In genomic region chr5:139492700-139493192, GRCh38 we compare ENCODE assay signal across 12 cellular contexts. TPM values are rescaled to one million over a fixed set of nuclear protein-coding genes. Genes with fewer than 3 reads are reported as not detected.
DNase-seq lines count a peak whose midpoint lies in the region; ATAC-seq and TF ChIP-seq lines count a peak whose summit lies in the region.
"Had no signal": no experiment of that assay in that cellular context is flagged by ENCODE, and none has a peak within 500 bp of the region (broad histone marks: within the 10 kb centered on the region; RNA-seq: fewer than 3 reads in every experiment).

No MANE protein-coding gene starts in this region.

- peak overlapping the region; percentile 1 for H3K4me2 ChIP-seq in smooth muscle cell

- DNase-seq in activated CD4-positive, alpha-beta T cell treated with anti-CD3 and anti-CD28 coated beads, Interleukin-2, amount 10 ng/mL, durations not matched to agents 7 days and 5 days, result no peak
- DNase-seq in activated CD4-positive, alpha-beta T cell treated with anti-CD3 and anti-CD28 coated beads for 1 hour, result no peak
- peak in 1 of 2 experiments; percentile 27 for DNase-seq in SJCRH30
- DNase-seq in smooth muscle cell (lab: John Stamatoyannopoulos, UW; ENCODE audit: unreplicated experiment), result no peak
- no peak for DNase-seq in SHP77 (lab: John Stamatoyannopoulos, UW)
- no peak for DNase-seq in NCI-H2107 treated with DMSO at 0.1 percent for 48 hours (lab: John Stamatoyannopoulos, UW; ENCODE audit: unreplicated experiment)
- DNase-seq: activated B cell treated with CpG ODN at 0.5 μM for 24 hours, AML-193, NCI-H510A treated with DMSO at 0.1 percent for 48 hours had no signal

- 13 to 17% methylated on average over 5 to 6 of the region's 6 CpGs for WGBS in gastroesophageal sphincter (ENCODE audit: low coverage in 1 of 2), 2 donors
- WGBS in smooth muscle cell (ENCODE audit: low lambda C conversion rate), result 49% methylated on average over 6 of the region's 6 CpGs

- CTCF ChIA-PET in activated CD4-positive, alpha-beta T cell treated with anti-CD3 and anti-CD28 coated beads, Interleukin-2, amount 10 ng/mL, durations not matched to agents 7 days and 5 days (lab: Charles Lee), result interaction anchor here (1.5 to 4.2 kb wide), 4 partner anchors 10 to 21 kb away, joined by 3 to 17 read pairs (median 12); partner anchors contain the start of gene STING1

- no peaks in the 10 kb centered on the region for H3K36me3 Mint-ChIP-seq in activated CD4-positive, alpha-beta T cell treated with anti-CD3 and anti-CD28 coated beads, Interleukin-2, amount 10 ng/mL, durations not matched to agents 7 days and 5 days (ENCODE audit: low read depth)
- H3K36me3 Mint-ChIP-seq: brain had no signal

- H3K4me3 Mint-ChIP-seq in activated CD4-positive, alpha-beta T cell treated with anti-CD3 and anti-CD28 coated beads, Interleukin-2, amount 10 ng/mL, durations not matched to agents 7 days and 5 days, result no peak overlapping the region
- H3K4me3 Mint-ChIP-seq: activated B cell treated with CpG ODN at 0.5 μM for 24 hours, brain had no signal

- peak overlapping the region; percentile 79 for H3K27ac Mint-ChIP-seq in activated CD4-positive, alpha-beta T cell treated with anti-CD3 and anti-CD28 coated beads, Interleukin-2, amount 10 ng/mL, durations not matched to agents 7 days and 5 days
- H3K27ac Mint-ChIP-seq: activated B cell treated with CpG ODN at 0.5 μM for 24 hours had no signal

- no peaks in the 10 kb centered on the region for H4K20me1 ChIP-seq in smooth muscle cell (ENCODE audit: low read depth)

- H3K27ac ChIP-seq in SJCRH30 (no peak overlapping the region), gastroesophageal sphincter (peak overlapping the region in 2 of 4 donors; percentile 19 to 56), smooth muscle cell (ENCODE audit: low read depth) (no peak overlapping the region)

- peaks cover 28% of the 10 kb centered on the region for H3K4me1 Mint-ChIP-seq in activated CD4-positive, alpha-beta T cell treated with anti-CD3 and anti-CD28 coated beads, Interleukin-2, amount 10 ng/mL, durations not matched to agents 7 days and 5 days
- H3K4me1 Mint-ChIP-seq: activated B cell treated with CpG ODN at 0.5 μM for 24 hours had no signal

- H3K27me3 ChIP-seq in SJCRH30 (no peaks in the 10 kb centered on the region), gastroesophageal sphincter (no peaks in the 10 kb centered on the region), smooth muscle cell (ENCODE audit: low read depth) (no peaks in the 10 kb centered on the region)

- no peak overlapping the region for H3K9ac ChIP-seq in smooth muscle cell (ENCODE audit: low read depth)

- POLR2A ChIA-PET in activated CD4-positive, alpha-beta T cell treated with anti-CD3 and anti-CD28 coated beads, Interleukin-2, amount 10 ng/mL, durations not matched to agents 7 days and 5 days (lab: Charles Lee), result no interaction called here

- H3K4me1 ChIP-seq in SJCRH30 (peaks cover 7% of the 10 kb centered on the region; the same call in 1 of the 2 replicates), gastroesophageal sphincter (peaks cover 0 to 15% (median 8%) of the 10 kb centered on the region in 3 donors), smooth muscle cell (ENCODE audit: low read depth) (peaks cover 6% of the 10 kb centered on the region)

- H3K27me3 Mint-ChIP-seq in activated CD4-positive, alpha-beta T cell treated with anti-CD3 and anti-CD28 coated beads, Interleukin-2, amount 10 ng/mL, durations not matched to agents 7 days and 5 days, result no peaks in the 10 kb centered on the region

- no peak for TF ChIP-seq EP300 in gastroesophageal sphincter (IDR thresholded peaks at IDR 0.05)

- no peaks in the 10 kb centered on the region for H3K9me3 Mint-ChIP-seq in activated CD4-positive, alpha-beta T cell treated with anti-CD3 and anti-CD28 coated beads, Interleukin-2, amount 10 ng/mL, durations not matched to agents 7 days and 5 days
- H3K9me3 Mint-ChIP-seq: activated B cell treated with CpG ODN at 0.5 μM for 24 hours, brain had no signal

- no peak overlapping the region for H2AFZ ChIP-seq in smooth muscle cell (ENCODE audit: low read depth)

- 0 out of 2 replicates have a peak overlapping the region, but pooled peaks have one; percentile 14 for H3K4me3 ChIP-seq in SJCRH30
- no peak overlapping the region for H3K4me3 ChIP-seq in gastroesophageal sphincter
- H3K4me3 ChIP-seq in smooth muscle cell, result no peak overlapping the region

- ATAC-seq in gastroesophageal sphincter, result peak; percentile 29
- no peak for ATAC-seq in HG03469 (IDR thresholded peaks at IDR 0.05; ENCODE audit: unreplicated experiment)

- TF ChIP-seq POLR2A in gastroesophageal sphincter (IDR thresholded peaks at IDR 0.05), result no peak

- H3K79me2 ChIP-seq in smooth muscle cell (ENCODE audit: low read depth), result no peaks in the 10 kb centered on the region

- H3F3A ChIP-seq in smooth muscle cell (ENCODE audit: low read depth), result no peaks in the 10 kb centered on the region

- no peak for TF ChIP-seq CTCF in gastroesophageal sphincter (IDR thresholded peaks at IDR 0.05)
- no peak for TF ChIP-seq CTCF in smooth muscle cell (IDR thresholded peaks at IDR 0.05; ENCODE audit: borderline replicate concordance, insufficient read depth, poor library complexity, severe bottlenecking)

- H3K36me3 ChIP-seq in SJCRH30 (no peaks in the 10 kb centered on the region), gastroesophageal sphincter (no peaks in the 10 kb centered on the region), smooth muscle cell (ENCODE audit: low read depth) (no peaks in the 10 kb centered on the region)

- H3K9me3 ChIP-seq in SJCRH30 (replicated peaks), result no peaks in the 10 kb centered on the region
- H3K9me3 ChIP-seq in gastroesophageal sphincter, result no peaks in the 10 kb centered on the region
- no peaks in the 10 kb centered on the region for H3K9me3 ChIP-seq in smooth muscle cell (replicated peaks; ENCODE audit: low read depth)

RNA-seq across cellular contexts. Expression of gene STING1, which starts 10.2 kb away (rescaled TPM):
- 100 to 1,000 TPM; 175 TPM for total RNA-seq in activated CD4-positive, alpha-beta T cell treated with anti-CD3 and anti-CD28 coated beads, Interleukin-2, amount 10 ng/mL, durations not matched to agents 7 days and 5 days
- total RNA-seq in SJCRH30 (2014; rRNA removed; shearing (Covaris generic)), result 13.2 and 15.0 TPM in 2 replicates
- total RNA-seq in gastroesophageal sphincter (10 to 100 TPM; 36.3 to 63.7 (median 50.6) TPM), smooth muscle cell (5.8 and 7.5 TPM in 2 replicates)
- 7.8 and 9.6 TPM in 2 replicates for polyA plus RNA-seq in smooth muscle cell

RNA-seq across cellular contexts. Expression of gene SMIM33, which starts 21.9 kb away (rescaled TPM):
- total RNA-seq in activated CD4-positive, alpha-beta T cell treated with anti-CD3 and anti-CD28 coated beads, Interleukin-2, amount 10 ng/mL, durations not matched to agents 7 days and 5 days, result 1 to 10 TPM; 1.1 to 1.2 TPM
- total RNA-seq in SJCRH30 (2014; rRNA removed; shearing (Covaris generic)), result not detected in 2 replicates
- total RNA-seq in gastroesophageal sphincter (not detected), smooth muscle cell (not detected in 2 replicates)
- polyA plus RNA-seq in smooth muscle cell, result not detected in 2 replicates
- total RNA-seq: activated B cell treated with CpG ODN at 0.5 μM for 24 hours had no signal

RNA-seq across cellular contexts. Expression of gene ECSCR, which starts 30.2 kb away (rescaled TPM):
- total RNA-seq in activated CD4-positive, alpha-beta T cell treated with anti-CD3 and anti-CD28 coated beads, Interleukin-2, amount 10 ng/mL, durations not matched to agents 7 days and 5 days, result under 1 TPM; 0.45 to 0.73 TPM
- 0.14 TPM in 1 of 2 replicates, not detected in the other for total RNA-seq in SJCRH30 (2014; rRNA removed; shearing (Covaris generic))
- 10 to 100 TPM in 3 of 4 donors, 1 to 10 TPM in 1; 7.6 to 34.9 (median 21.8) TPM for total RNA-seq in gastroesophageal sphincter
- total RNA-seq in smooth muscle cell, result 1.7 TPM in 1 of 2 replicates, not detected in the other
- polyA plus RNA-seq in smooth muscle cell, result 0.41 and 0.52 TPM in 2 replicates
- total RNA-seq: activated B cell treated with CpG ODN at 0.5 μM for 24 hours had no signal

RNA-seq across cellular contexts. Expression of gene DNAJC18, which starts 53.4 kb away (rescaled TPM):
- total RNA-seq in activated CD4-positive, alpha-beta T cell treated with anti-CD3 and anti-CD28 coated beads, Interleukin-2, amount 10 ng/mL, durations not matched to agents 7 days and 5 days, result 1 to 10 TPM; 4.5 to 6.8 TPM
- total RNA-seq in SJCRH30 (2014; rRNA removed; shearing (Covaris generic)), result 19.7 and 19.8 TPM in 2 replicates
- total RNA-seq in gastroesophageal sphincter, result 10 to 100 TPM in 3 of 4 donors, 1 to 10 TPM in 1; 7.6 to 27.7 (median 14.5) TPM
- 6.3 and 16.9 TPM in 2 replicates for total RNA-seq in smooth muscle cell
- 9.6 and 15.4 TPM in 2 replicates for polyA plus RNA-seq in smooth muscle cell
